In the genomic region with DNA sequence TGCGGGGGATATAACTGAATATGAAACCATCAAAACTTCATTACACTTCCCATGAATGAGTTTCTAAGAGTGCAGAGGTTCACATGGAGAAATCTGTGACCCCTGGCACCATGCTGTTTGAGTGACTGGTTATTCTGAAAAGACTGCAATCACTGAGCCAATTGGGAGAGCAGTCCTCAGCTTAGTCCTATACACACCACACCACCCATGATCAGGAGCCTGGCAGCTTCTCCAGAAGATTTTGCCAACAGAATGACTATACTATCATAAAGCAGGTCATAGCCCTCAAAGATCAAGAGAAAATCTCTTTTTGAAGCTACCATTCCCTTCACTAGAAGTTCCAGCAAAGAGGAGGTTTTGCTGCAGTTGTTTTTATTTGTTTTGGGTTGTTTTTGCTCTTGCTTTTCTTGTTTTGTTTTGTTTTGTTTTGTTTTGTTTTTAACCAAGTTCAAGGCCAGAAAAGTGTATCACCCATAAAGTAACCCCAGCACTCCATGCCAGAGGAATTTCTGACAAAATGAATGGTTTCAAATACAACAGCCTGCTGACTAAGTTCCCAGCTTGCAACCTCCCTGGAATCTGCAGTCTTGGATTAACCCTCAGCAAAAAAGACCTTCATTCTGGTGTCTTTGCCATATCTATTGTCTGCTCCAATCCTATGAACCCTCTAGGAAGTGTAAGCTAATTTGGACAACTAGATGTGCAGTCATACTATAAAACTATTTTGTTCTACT, we compare ENCODE assay signal across 27 cellular contexts. TPM values are rescaled to one million over a fixed set of nuclear protein-coding genes. Genes with fewer than 3 reads are reported as not detected.
DNase-seq lines count a peak whose midpoint lies in the region; ATAC-seq, FAIRE-seq and TF ChIP-seq lines count a peak whose summit lies in the region.
"Had no signal": no experiment of that assay in that cellular context is flagged by ENCODE, and none has a peak within 500 bp of the region (broad histone marks: within the 10 kb centered on the region; RNA-seq: fewer than 3 reads in every experiment).

No MANE protein-coding gene starts in this region.

- H2AK5ac ChIP-seq in IMR-90 (ENCODE audit: low read depth, low read length) (no peak overlapping the region), H1 (ENCODE audit: low read depth, low read length) (no peak overlapping the region), mesenchymal stem cell (ENCODE audit: low read length, severe bottlenecking) (no peak overlapping the region)

- peak; percentile 78 for ATAC-seq in IMR-90 (ENCODE audit: low read depth)
- ATAC-seq in upper lobe of right lung: no peak
- no peak for ATAC-seq in GM19035 (IDR thresholded peaks at IDR 0.05; ENCODE audit: unreplicated experiment)
- ATAC-seq in HG03097 (IDR thresholded peaks at IDR 0.05; ENCODE audit: low FRiP score, unreplicated experiment): no peak
- ATAC-seq: heart left ventricle, natural killer cell, T-cell had no signal

- H2BK20ac ChIP-seq in IMR-90 (ENCODE audit: low read depth, low read length): no peak overlapping the region
- H2BK20ac ChIP-seq in H1 (ENCODE audit: low read length): no peak overlapping the region

- no TSS peak for BruUV-seq in IMR-90 (replicated peaks; lab: Mats Ljungman, UMichigan)

- no peak overlapping the region for H3K27ac ChIP-seq in IMR-90 (ENCODE audit: insufficient read depth, low read length)
- no peak overlapping the region for H3K27ac ChIP-seq in H1 (ENCODE audit: low read depth, low read length)
- H3K27ac ChIP-seq in mesenchymal stem cell (ENCODE audit: low read length, poor library complexity, severe bottlenecking): no peak overlapping the region
- peak overlapping the region; percentile 18 for H3K27ac ChIP-seq in upper lobe of right lung
- H3K27ac ChIP-seq: heart left ventricle, prostate gland, SJSA1 had no signal

- H4K8ac ChIP-seq in IMR-90 (ENCODE audit: low read depth in 2 of 2, low read length in 2 of 2) (no peak overlapping the region), H1 (ENCODE audit: extremely low read depth, insufficient read depth, low read length) (no peak overlapping the region), mesenchymal stem cell (ENCODE audit: low read length) (no peak overlapping the region)

- H3K9me1 ChIP-seq in IMR-90 (ENCODE audit: insufficient read depth, low read length): no peaks in the 10 kb centered on the region

- in situ Hi-C loops in IMR-90 (cut with MboI; ENCODE audit: low sequenced_read_pairs): no loop called here

- H4K20me1 ChIP-seq in IMR-90 (ENCODE audit: insufficient read depth, low read length) (no peaks in the 10 kb centered on the region), H1 (replicated peaks in 1 of 2; ENCODE audit: control insufficient read depth in 1 of 2, insufficient read depth in 2 of 2, low read length in 2 of 2) (no peaks in the 10 kb centered on the region)

- H3K4me3 ChIP-seq in IMR-90 (ENCODE audit: insufficient read depth, low read depth, low read length): no peak overlapping the region
- no peak overlapping the region for H3K4me3 ChIP-seq in H1 (ENCODE audit: extremely low read depth in 1 of 4, insufficient read depth in 2 of 4, low read depth in 3 of 4, low read length in 4 of 4)
- no peak overlapping the region for H3K4me3 ChIP-seq in mesenchymal stem cell (ENCODE audit: insufficient read depth in 1 of 2, low read depth in 1 of 2, low read length in 2 of 2)
- H3K4me3 ChIP-seq in upper lobe of right lung: no peak overlapping the region
- H3K4me3 ChIP-seq: heart left ventricle, prostate gland, SJSA1, stomach, tibial nerve had no signal

- FAIRE-seq in H1 (lab: Jason Lieb, UNC): peak; percentile 57
- FAIRE-seq in GM19239 (lab: Jason Lieb, UNC): no peak
- FAIRE-seq: endothelial cell of umbilical vein, RCC 7860 had no signal

- CTCF ChIA-PET in IMR-90 (lab: Yijun Ruan, JAX): interaction anchor here (0.7 to 1.3 kb wide), 2 partner anchors 10 to 11 kb away, joined by 3 to 5 read pairs; no protein-coding TSS in a partner anchor
- CTCF ChIA-PET in H1 (lab: Charles Lee; ENCODE audit: partially characterized antibody): interaction anchor here (2.0 to 3.0 kb wide), 2 partner anchors 12 to 21 kb away, joined by 6 to 16 read pairs; partner anchors contain the start of gene HGF

- H4K5ac ChIP-seq in IMR-90 (ENCODE audit: low read depth, low read length) (no peak overlapping the region), H1 (ENCODE audit: insufficient read length, low read depth, low read length) (no peak overlapping the region)

- dilution Hi-C loops in IMR-90 (cut with HindIII; ENCODE audit: low sequenced_read_pairs, unreplicated experiment): no loop called here

- DNase-seq in IMR-90 (peak; percentile 36), H1 (ENCODE audit: low read depth in 1 of 2, low spot score in 2 of 2) (no peak), mesenchymal stem cell (no peak), upper lobe of right lung (no peak), GM19239 (ENCODE audit: insufficient read length, low spot score) (no peak), COR-L47 (lab: John Stamatoyannopoulos, UW) (no peak)
- DNase-seq: activated CD4-positive, alpha-beta T cell treated with anti-CD3 and anti-CD28 coated beads for 1 hour; activated effector memory CD4-positive, alpha-beta T cell treated with anti-CD3 and anti-CD28 coated beads, Interleukin-2, amount 50 U/mL, for 16 hours; caudate nucleus; CD4-positive, CD25-positive, alpha-beta regulatory T cell; H7; heart left ventricle; midbrain; natural killer cell; NCI-H1092; NCI-H187; NCI-H69; stimulated activated CD8-positive, alpha-beta memory T cell treated with anti-CD3 and anti-CD28 coated beads, Interleukin-4, amount 100 ng/mL, for 48 hours; stomach; T-cell had no signal

- no peak overlapping the region for H3K23ac ChIP-seq in IMR-90 (ENCODE audit: low read depth, low read length)
- H3K23ac ChIP-seq in H1 (ENCODE audit: insufficient read length): no peak overlapping the region
- no peak overlapping the region for H3K23ac ChIP-seq in mesenchymal stem cell (ENCODE audit: low read length in 2 of 2)

- H2BK15ac ChIP-seq in IMR-90 (ENCODE audit: low read depth, low read length) (no peak overlapping the region), H1 (ENCODE audit: low read length) (no peak overlapping the region), mesenchymal stem cell (ENCODE audit: low read depth, poor library complexity, severe bottlenecking) (no peak overlapping the region)

- no peak overlapping the region for H3K4me2 ChIP-seq in IMR-90 (ENCODE audit: low read depth, low read length)
- no peak overlapping the region for H3K4me2 ChIP-seq in H1 (ENCODE audit: insufficient read depth in 1 of 2, low read depth in 2 of 2, low read length in 2 of 2)
- H3K4me2 ChIP-seq in mesenchymal stem cell (ENCODE audit: low read length, poor library complexity, severe bottlenecking): no peak overlapping the region

- H3K9me3 ChIP-seq in IMR-90 (ENCODE audit: control insufficient read depth, insufficient read depth, low read length) (no peaks in the 10 kb centered on the region), H1 (ENCODE audit: insufficient read depth in 2 of 2, low read depth in 1 of 2, low read length in 1 of 2) (no peaks in the 10 kb centered on the region), mesenchymal stem cell (ENCODE audit: control insufficient read depth, low read length) (no peaks in the 10 kb centered on the region), upper lobe of right lung (no peaks in the 10 kb centered on the region)
- H3K9me3 ChIP-seq: prostate gland, SJSA1, stomach, tibial nerve had no signal

- H4K91ac ChIP-seq in IMR-90 (ENCODE audit: insufficient read depth, low read depth, low read length): no peak overlapping the region
- no peak overlapping the region for H4K91ac ChIP-seq in H1 (replicated peaks; ENCODE audit: insufficient read length, low read length)
- no peak overlapping the region for H4K91ac ChIP-seq in mesenchymal stem cell (ENCODE audit: low read length)

- H3K14ac ChIP-seq in IMR-90 (replicated peaks; ENCODE audit: low read depth, low read length): no peak overlapping the region
- no peak overlapping the region for H3K14ac ChIP-seq in H1 (ENCODE audit: insufficient read length)
- no peak overlapping the region for H3K14ac ChIP-seq in mesenchymal stem cell (ENCODE audit: low read length in 2 of 2)

- H2BK12ac ChIP-seq in H1 (ENCODE audit: low read depth, low read length) (no peak overlapping the region), mesenchymal stem cell (ENCODE audit: low read length in 2 of 2) (no peak overlapping the region)

- H2AK9ac ChIP-seq in IMR-90 (replicated peaks; ENCODE audit: low read depth, low read length, poor library complexity): no peak overlapping the region

- H3K9ac ChIP-seq in IMR-90 (ENCODE audit: low read depth, low read length) (no peak overlapping the region), H1 (replicated peaks in 1 of 4; ENCODE audit: extremely low read depth in 1 of 4, low read depth in 3 of 4, low read length in 3 of 4) (no peak overlapping the region), mesenchymal stem cell (ENCODE audit: low read length) (peak overlapping the region; percentile 9)

- H3K18ac ChIP-seq in IMR-90 (ENCODE audit: low read depth, low read length): no peak overlapping the region
- no peak overlapping the region for H3K18ac ChIP-seq in H1 (ENCODE audit: extremely low read depth, low read length)
- H3K18ac ChIP-seq in mesenchymal stem cell (ENCODE audit: low read depth in 1 of 2, low read length in 2 of 2): peak overlapping the region in 1 of 2 experiments; percentile 49

- no peak overlapping the region for H2BK5ac ChIP-seq in IMR-90 (ENCODE audit: low read depth, low read length, poor library complexity, severe bottlenecking)
- no peak overlapping the region for H2BK5ac ChIP-seq in H1 (ENCODE audit: low read depth, low read length)
- H2BK5ac ChIP-seq in mesenchymal stem cell (ENCODE audit: low read depth, low read length, poor library complexity, severe bottlenecking): no peak overlapping the region

- TF ChIP-seq RAD21 in IMR-90 (IDR thresholded peaks at IDR 0.05; ENCODE audit: low read length) (no peak), H1 (IDR thresholded peaks at IDR 0.05 in 1 of 2, conservative IDR thresholded peaks at IDR 0.05 in 1 of 2; ENCODE audit: low read depth in 2 of 2, low read length in 2 of 2) (no peak)

- TF ChIP-seq CTCF in IMR-90 (conservative IDR thresholded peaks at IDR 0.05; ENCODE audit: low read depth, low read length) (no peak), H1 (IDR thresholded peaks at IDR 0.05; ENCODE audit: control extremely low read depth in 1 of 3, insufficient read depth in 1 of 3, low read depth in 1 of 3, low read length in 3 of 3) (no peak), upper lobe of right lung (IDR thresholded peaks at IDR 0.05) (no peak)

- intact Hi-C loops in IMR-90 (cut with micrococcal nuclease): no loop called here
- intact Hi-C loops in upper lobe of right lung (cut with DNase I): no loop called here

- no peaks in the 10 kb centered on the region for H3K36me3 ChIP-seq in IMR-90 (ENCODE audit: control insufficient read depth, insufficient read depth, low read length)
- no peaks in the 10 kb centered on the region for H3K36me3 ChIP-seq in H1 (ENCODE audit: control insufficient read depth in 2 of 4, insufficient read depth in 4 of 4, low read length in 3 of 4)
- no peaks in the 10 kb centered on the region for H3K36me3 ChIP-seq in mesenchymal stem cell (ENCODE audit: control insufficient read depth in 1 of 2, insufficient read depth in 2 of 2, low read depth in 1 of 2, low read length in 2 of 2)
- no peaks in the 10 kb centered on the region for H3K36me3 ChIP-seq in upper lobe of right lung
- H3K36me3 ChIP-seq: heart left ventricle, prostate gland, SJSA1, stomach, tibial nerve had no signal

- H3K4me1 ChIP-seq in IMR-90 (ENCODE audit: control insufficient read depth, insufficient read depth, low read length) (0 out of 2 replicates have a peak, but pooled peaks cover 1% of the 10 kb centered on the region), H1 (replicated peaks in 1 of 4; ENCODE audit: control insufficient read depth in 3 of 4, insufficient read depth in 4 of 4, low read length in 3 of 4) (peaks cover 0 to 2% (median 0%) of the 10 kb centered on the region in 4 experiments; a peak in 1 of 7 replicates), mesenchymal stem cell (ENCODE audit: control insufficient read depth, insufficient read depth, low read depth, low read length) (no peaks in the 10 kb centered on the region), upper lobe of right lung (peaks cover 5% of the 10 kb centered on the region)
- H3K4me1 ChIP-seq: prostate gland, SJSA1, stomach had no signal

- no peak for TF ChIP-seq POLR2A in IMR-90 (IDR thresholded peaks at IDR 0.05; ENCODE audit: low read depth, low read length)
- TF ChIP-seq POLR2A in H1 (IDR thresholded peaks at IDR 0.05; ENCODE audit: control extremely low read depth in 1 of 2, low read depth in 2 of 2, low read length in 2 of 2): no peak

- TF ChIP-seq EP300 in H1 (IDR thresholded peaks at IDR 0.05; ENCODE audit: borderline replicate concordance in 1 of 2, low read depth in 2 of 2, low read length in 2 of 2): no peak

- H2AFZ ChIP-seq in IMR-90 (replicated peaks; ENCODE audit: low read length, poor library complexity): no peak overlapping the region
- no peak overlapping the region for H2AFZ ChIP-seq in H1 (ENCODE audit: low read length)
- H2AFZ ChIP-seq in mesenchymal stem cell (ENCODE audit: low read depth, low read length): no peak overlapping the region

- WGBS in IMR-90 (ENCODE audit: extremely low coverage in 2 of 2, insufficient read length in 1 of 2), 2 experiments: no CpG with 5 or more reads among the region's 1 CpG
- 100% methylated on average over 1 of the region's 1 CpG; no CpG with 5 or more reads in 1 of the 2 experiments for WGBS in H1 (ENCODE audit: extremely low coverage in 1 of 2, insufficient coverage in 1 of 2, insufficient read length in 1 of 2, insufficient replicate concordance in 2 of 2, low coverage in 1 of 2, low lambda C conversion rate in 2 of 2, missing lambda C conversion rate in 1 of 2), 2 experiments
- WGBS in mesenchymal stem cell: no CpG with 5 or more reads among the region's 1 CpG

- H3K56ac ChIP-seq in IMR-90 (ENCODE audit: extremely low read depth, insufficient read depth, low read length) (no peak overlapping the region), H1 (replicated peaks; ENCODE audit: insufficient read length, low read depth, low read length) (no peak overlapping the region)

- no peaks in the 10 kb centered on the region for H3K27me3 ChIP-seq in IMR-90 (ENCODE audit: control insufficient read depth, insufficient read depth, low read length)
- H3K27me3 ChIP-seq in H1 (replicated peaks in 1 of 4; ENCODE audit: control insufficient read depth in 3 of 4, extremely low read depth in 1 of 4, insufficient read depth in 3 of 4, low read length in 3 of 4): no peaks in the 10 kb centered on the region
- H3K27me3 ChIP-seq in mesenchymal stem cell (ENCODE audit: control insufficient read depth in 1 of 2, insufficient read depth in 1 of 2, low read length in 2 of 2): no peaks in the 10 kb centered on the region
- H3K27me3 ChIP-seq in upper lobe of right lung: no peaks in the 10 kb centered on the region
- H3K27me3 ChIP-seq: heart left ventricle, SJSA1, stomach, tibial nerve had no signal

- H3K79me1 ChIP-seq in IMR-90 (ENCODE audit: low read depth in 1 of 2, low read length in 2 of 2): no peaks in the 10 kb centered on the region
- no peaks in the 10 kb centered on the region for H3K79me1 ChIP-seq in H1 (ENCODE audit: low read depth, low read length)
- no peaks in the 10 kb centered on the region for H3K79me1 ChIP-seq in mesenchymal stem cell (replicated peaks; ENCODE audit: low read length, poor library complexity, severe bottlenecking)

- no peaks in the 10 kb centered on the region for H3K23me2 ChIP-seq in H1 (ENCODE audit: low read depth, low read length)

- H3K4ac ChIP-seq in IMR-90 (ENCODE audit: low read depth, low read length): no peak overlapping the region
- no peak overlapping the region for H3K4ac ChIP-seq in H1 (replicated peaks; ENCODE audit: insufficient read length, low read depth, low read length)
- no peak overlapping the region for H3K4ac ChIP-seq in mesenchymal stem cell (ENCODE audit: low read depth in 1 of 2, low read length in 2 of 2)

- POLR2A ChIA-PET in IMR-90 (lab: Charles Lee; ENCODE audit: unreplicated experiment) (no interaction called here), H1 (lab: Charles Lee; ENCODE audit: partially characterized antibody) (no interaction called here)

- no peaks in the 10 kb centered on the region for H3K79me2 ChIP-seq in H1 (ENCODE audit: control insufficient read depth in 1 of 2, insufficient read depth in 2 of 2, low read length in 2 of 2)

- no peak overlapping the region for H2BK120ac ChIP-seq in IMR-90 (ENCODE audit: low read depth, low read length)
- no peak overlapping the region for H2BK120ac ChIP-seq in H1 (replicated peaks; ENCODE audit: low read depth, low read length)
- H2BK120ac ChIP-seq in mesenchymal stem cell (ENCODE audit: low read depth, low read length): no peak overlapping the region

RNA-seq across cellular contexts. Expression of gene HGF, which starts 19.7 kb away (rescaled TPM):
- total RNA-seq in IMR-90 (2012; rRNA removed) (38.3 and 50.9 TPM in 2 replicates), upper lobe of right lung (26.5 TPM)
- polyA plus RNA-seq in IMR-90 (2012; rRNA removed) (14.4 and 16.8 TPM in 2 replicates), H1 (2011; rRNA removed) (0.05 TPM in 2 replicates)
- polyA plus RNA-seq in IMR-90 (2012; cell fraction: cytosol; rRNA removed): 5.0 and 9.8 TPM in 2 replicates
- polyA plus RNA-seq in IMR-90 (2012; cell fraction: nucleus; rRNA removed; ENCODE audit: low replicate concordance): 3.2 and 38.7 TPM in 2 replicates
- 0.15 and 0.60 TPM in 2 replicates for total RNA-seq in H1 (2021; fragmentation: NEBNext Ultra II Directional; extraction: Animal tissue kit (Norgen Biotek cat#: 25700))
- 0.01 TPM for polyA plus RNA-seq in H1 (2011; cell fraction: cytosol; rRNA removed)
- polyA plus RNA-seq in H1 (2011; cell fraction: nucleus; rRNA removed): 0.09 TPM
- polyA plus RNA-seq in H1 (2012, experiment 1 of 2): 0.08 to 0.19 TPM (median 0.13 TPM) in 4 replicates
- not detected for polyA plus RNA-seq in H1 (2012, experiment 2 of 2)
- polyA plus RNA-seq in H1 (2013, experiment 1 of 2): 0.06 TPM
- polyA plus RNA-seq in H1 (2013, experiment 2 of 2): 0.13 TPM
- 0.10 and 0.16 TPM in 2 replicates for polyA minus RNA-seq in H1 (2011; rRNA and poly(A)+ RNA removed)
- polyA minus RNA-seq in H1 (2011; cell fraction: cytosol; rRNA and poly(A)+ RNA removed): not detected
- polyA minus RNA-seq in H1 (2011; cell fraction: nucleus; rRNA and poly(A)+ RNA removed): 0.60 TPM
- 103 TPM for polyA plus RNA-seq in mesenchymal stem cell (2013, experiment 1 of 2)
- 107 TPM for polyA plus RNA-seq in mesenchymal stem cell (2013, experiment 2 of 2)
- total RNA-seq: H7 had no signal
- polyA plus RNA-seq: CD4-positive, CD25-positive, alpha-beta regulatory T cell had no signal

Comparison
In these comparisons a context has a peak if more than half of its experiments do, and no peak if none do; other contexts are left out.
1. RNA of gene HGF, which starts 19.7 kb away (total RNA-seq): 38.3 to 50.9 TPM in IMR-90 and 26.5 TPM in upper lobe of right lung (single experiment); 0.15 to 0.60 TPM in H1; every median in the first group is over 10 times any median in the second.